Comparison of ENCODE assay signal across 9 cellular contexts in the genomic region with DNA sequence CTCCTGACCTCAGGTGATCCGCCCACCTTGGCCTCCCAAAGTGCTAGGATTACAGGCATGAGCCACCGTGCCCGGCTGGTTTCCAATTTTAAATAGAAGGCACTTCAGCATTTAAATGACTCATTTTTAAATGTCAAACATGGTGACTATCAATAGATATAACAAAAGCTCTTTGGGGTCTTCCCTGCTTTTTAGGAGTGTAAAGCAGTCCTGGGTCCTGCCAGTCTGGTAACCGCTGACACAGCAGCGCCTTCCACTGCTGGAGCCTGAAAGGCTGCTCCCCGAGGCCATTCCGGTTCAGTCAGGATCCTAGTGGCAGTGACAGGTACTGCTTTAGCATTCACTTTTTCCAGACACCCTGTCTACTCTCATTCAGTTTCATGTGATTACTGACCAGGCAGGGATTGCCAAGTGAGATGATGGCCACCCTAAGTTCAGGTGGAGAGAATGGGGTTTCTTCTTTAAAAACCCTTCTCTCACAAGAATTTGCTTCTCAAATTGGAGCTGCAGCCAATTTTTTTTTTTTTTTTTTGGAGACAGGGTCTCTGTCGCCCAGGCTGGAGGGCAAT. TPM values are rescaled to one million over a fixed set of nuclear protein-coding genes. Genes with fewer than 3 reads are reported as not detected.
DNase-seq lines count a peak whose midpoint lies in the region; ATAC-seq, FAIRE-seq and TF ChIP-seq lines count a peak whose summit lies in the region.
"Had no signal": no experiment of that assay in that cellular context is flagged by ENCODE, and none has a peak within 500 bp of the region (broad histone marks: within the 10 kb centered on the region; RNA-seq: fewer than 3 reads in every experiment).

No MANE protein-coding gene starts in this region.

- H3K4me2 ChIP-seq in OCI-LY3 (ENCODE audit: low read length), result peak overlapping the region; percentile 12; the same call in 1 of the 2 replicates

- H2AFZ ChIP-seq in OCI-LY3 (ENCODE audit: low read depth, low read length), result no peak overlapping the region

- peaks cover 100% of the 10 kb centered on the region for H3K79me2 ChIP-seq in OCI-LY3 (ENCODE audit: low read length)

- DNase-seq in BE2C, result peak; percentile 83
- DNase-seq in H4 (ENCODE audit: low spot score), result peak; percentile 54
- peak; percentile 61 for DNase-seq in activated T-cell treated with anti-CD3 and anti-CD28 coated beads for 24 hours (ENCODE audit: low read depth)
- DNase-seq in pancreas, result peak in 3 of 6 donors; percentile 40 to 51 (median 48)

- peak; percentile 63 for ATAC-seq in esophagus mucosa
- peak; percentile 39 to 64 (median 55) for ATAC-seq in pancreas
- ATAC-seq in GM19463 (IDR thresholded peaks at IDR 0.05; ENCODE audit: unreplicated experiment), result no peak
- no peak for ATAC-seq in GM18873 (IDR thresholded peaks at IDR 0.05; ENCODE audit: low FRiP score, unreplicated experiment)

- H3K27ac ChIP-seq in OCI-LY3 (ENCODE audit: low read length), result no peak overlapping the region
- peak overlapping the region in 1 of 4 donors; percentile 37 for H3K27ac ChIP-seq in pancreas
- H3K27ac ChIP-seq: ovary had no signal

- WGBS in pancreas, 2 donors, result 38 to 45% methylated on average over 8 of the region's 8 CpGs

- peak; percentile 82 for TF ChIP-seq CTCF in BE2C (IDR thresholded peaks at IDR 0.05; ENCODE audit: low read depth, low read length)
- peak; percentile 26; the same call in 1 of the 2 replicates for TF ChIP-seq CTCF in OCI-LY3 (IDR thresholded peaks at IDR 0.05; ENCODE audit: low read depth, low read length)
- peak; percentile 30 to 56 (median 44) for TF ChIP-seq CTCF in pancreas (IDR thresholded peaks at IDR 0.05)

- H4K20me1 ChIP-seq in OCI-LY3 (ENCODE audit: insufficient read depth, low read length), result peaks cover 89% of the 10 kb centered on the region

- H3K36me3 ChIP-seq in BE2C (no peaks in the 10 kb centered on the region), OCI-LY3 (replicated peaks; ENCODE audit: low read depth, low read length) (no peaks in the 10 kb centered on the region), pancreas (no peaks in the 10 kb centered on the region)
- H3K36me3 ChIP-seq: ovary had no signal

- H3K27me3 ChIP-seq in BE2C (no peaks in the 10 kb centered on the region), OCI-LY3 (ENCODE audit: low read depth, low read length) (no peaks in the 10 kb centered on the region), pancreas (no peaks in the 10 kb centered on the region)
- H3K27me3 ChIP-seq: ovary had no signal

- intact Hi-C loops in pancreas (cut with DNase I), result no loop called here

- FAIRE-seq in pancreas (lab: Jason Lieb, UNC), result no peak

- H3K9ac ChIP-seq in OCI-LY3 (ENCODE audit: low read length), result no peak overlapping the region

- peaks cover 16% of the 10 kb centered on the region for H3K4me1 ChIP-seq in BE2C
- peaks cover 78% of the 10 kb centered on the region for H3K4me1 ChIP-seq in OCI-LY3 (ENCODE audit: low read length)
- H3K4me1 ChIP-seq in pancreas, result peaks cover 23 to 76% (median 71%) of the 10 kb centered on the region in 3 donors

- H3K4me3 ChIP-seq in BE2C (ENCODE audit: low read depth, low read length) (no peak overlapping the region), OCI-LY3 (ENCODE audit: low read length) (no peak overlapping the region), pancreas (no peak overlapping the region)
- H3K4me3 ChIP-seq: ovary had no signal

- H3K9me3 ChIP-seq in BE2C (no peaks in the 10 kb centered on the region), OCI-LY3 (ENCODE audit: insufficient read depth, low read length) (no peaks in the 10 kb centered on the region), pancreas (no peaks in the 10 kb centered on the region)
- H3K9me3 ChIP-seq: ovary had no signal

RNA-seq across cellular contexts. Expression of a gene that starts 5.1 kb away (rescaled TPM):
- 78.2 TPM for polyA plus RNA-seq in BE2C (2012; ENCODE audit: insufficient read depth, insufficient read length, low read depth)
- 14.7 and 16.9 TPM in 2 replicates for total RNA-seq in H4 (2014; rRNA removed; shearing (Covaris generic))
- 26.2 TPM for total RNA-seq in esophagus mucosa
- 10 to 100 TPM; 16.7 to 29.8 (median 18.5) TPM for total RNA-seq in pancreas
- 10 to 100 TPM; 17.3 to 21.2 TPM for polyA plus RNA-seq in pancreas

RNA-seq across cellular contexts. Expression of a gene that starts 16.7 kb away (rescaled TPM):
- 85.9 TPM for polyA plus RNA-seq in BE2C (2012; ENCODE audit: insufficient read depth, insufficient read length, low read depth)
- total RNA-seq in H4 (2014; rRNA removed; shearing (Covaris generic)), result 19.6 and 23.7 TPM in 2 replicates
- 42.7 TPM for total RNA-seq in esophagus mucosa
- total RNA-seq in pancreas, result 10 to 100 TPM; 13.1 to 22.4 (median 16.6) TPM
- 10 to 100 TPM in 1 of 2 donors, 1 to 10 TPM in 1; 6.0 to 14.6 TPM for polyA plus RNA-seq in pancreas

RNA-seq across cellular contexts. Expression of a gene that starts 31.3 kb away (rescaled TPM):
- polyA plus RNA-seq in BE2C (2012; ENCODE audit: insufficient read depth, insufficient read length, low read depth), result 10.3 TPM
- total RNA-seq in H4 (2014; rRNA removed; shearing (Covaris generic)), result not detected in 2 replicates
- total RNA-seq in esophagus mucosa, result 0.76 TPM
- total RNA-seq in pancreas, result 1 to 10 TPM in 5 of 6 donors, under 1 TPM in 1; 0.63 to 7.7 (median 2.3) TPM
- 1 to 10 TPM; 3.5 to 6.2 TPM for polyA plus RNA-seq in pancreas

RNA-seq across cellular contexts. Expression of a gene that starts 59.6 kb away (rescaled TPM):
- polyA plus RNA-seq in BE2C (2012; ENCODE audit: insufficient read depth, insufficient read length, low read depth), result 8.8 TPM
- total RNA-seq in H4 (2014; rRNA removed; shearing (Covaris generic)), result 10.3 and 11.7 TPM in 2 replicates
- total RNA-seq in esophagus mucosa (5.0 TPM), pancreas (1 to 10 TPM; 3.5 to 4.9 (median 4.0) TPM)
- polyA plus RNA-seq in pancreas, result 1 to 10 TPM; 2.5 to 4.9 TPM

Comparison
In these comparisons a context has a peak if more than half of its experiments do, and no peak if none do; other contexts are left out.
1. CTCF ChIP-seq: peak in every context shown above with its lines; median percentile 82 in BE2C; 44 in pancreas; 26 in OCI-LY3.
2. ATAC-seq: peak in esophagus mucosa (single experiment) and pancreas (4 of 4); none in GM19463 (single experiment) and GM18873 (single experiment).